Comparison of ENCODE assay signal across 11 cellular contexts in the genomic region with DNA sequence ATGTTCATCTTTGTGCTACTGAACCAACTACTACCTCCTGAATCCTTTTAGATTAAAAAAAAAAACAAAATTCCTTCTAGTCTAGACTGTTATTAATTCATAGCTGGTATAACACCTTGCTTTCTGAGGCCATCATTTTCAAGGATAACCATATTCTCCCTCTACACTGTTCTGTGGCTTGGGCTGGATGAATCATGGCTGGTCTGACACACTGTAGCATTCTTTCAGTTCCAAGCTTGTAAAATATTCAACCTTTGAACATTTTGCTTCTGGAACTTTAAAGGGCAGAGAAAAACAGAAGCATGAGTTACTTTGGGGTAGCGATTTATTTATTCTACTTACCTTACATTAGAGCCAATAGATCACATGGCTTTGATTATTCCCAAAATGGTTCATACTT. TPM values are rescaled to one million over a fixed set of nuclear protein-coding genes. Genes with fewer than 3 reads are reported as not detected.
DNase-seq lines count a peak whose midpoint lies in the region; ATAC-seq, FAIRE-seq and TF ChIP-seq lines count a peak whose summit lies in the region.
"Had no signal": no experiment of that assay in that cellular context is flagged by ENCODE, and none has a peak within 500 bp of the region (broad histone marks: within the 10 kb centered on the region; RNA-seq: fewer than 3 reads in every experiment).

No MANE protein-coding gene starts in this region.

- H3K27me3 Mint-ChIP-seq in activated naive CD8-positive, alpha-beta T cell treated with anti-CD3 and anti-CD28 coated beads, Interleukin-2, amount 50 U/mL, for 24 hours = no peaks in the 10 kb centered on the region
- H3K27me3 Mint-ChIP-seq: CD4-positive, alpha-beta T cell had no signal

- H3K4me2 ChIP-seq in A549 = peak overlapping the region; percentile 30; the same call in 2 of the 3 replicates

- in situ Hi-C loops in G401 (cut with HindIII; ENCODE audit: low sequenced_read_pairs) = no loop called here

- H3K4me1 Mint-ChIP-seq in activated naive CD8-positive, alpha-beta T cell treated with anti-CD3 and anti-CD28 coated beads, Interleukin-2, amount 50 U/mL, for 24 hours = peaks cover 24% of the 10 kb centered on the region

- no peak overlapping the region for H3K27ac Mint-ChIP-seq in activated naive CD8-positive, alpha-beta T cell treated with anti-CD3 and anti-CD28 coated beads, Interleukin-2, amount 50 U/mL, for 24 hours
- H3K27ac Mint-ChIP-seq: activated T-helper 1 cell treated with anti-CD3 and anti-CD28 coated beads, Interleukin-12 subunit alpha, Interleukin-12 subunit beta, Interleukin-2, Interleukin-4 antibody, amounts not matched to agents 30 ng/mL and 10 ng/mL and 1 ng/mL, durations not matched to agents 14 hours and 24 hours and 36 hours; CD4-positive, alpha-beta T cell had no signal

- no peak for FAIRE-seq in A549 (lab: Jason Lieb, UNC)

- peaks cover 21% of the 10 kb centered on the region for H3K4me1 ChIP-seq in A549

- H3K27ac ChIP-seq in A549 = peak overlapping the region in 1 of 2 experiments; percentile 17; a peak in 1 of 6 replicates

- peak; percentile 68 to 76; a peak in 4 of 6 replicates for ATAC-seq in A549
- ATAC-seq in activated naive CD8-positive, alpha-beta T cell treated with anti-CD3 and anti-CD28 coated beads, Interleukin-2, amount 50 U/mL, for 24 hours = peak; percentile 95
- ATAC-seq in GM18870 (IDR thresholded peaks at IDR 0.05; ENCODE audit: unreplicated experiment) = no peak
- ATAC-seq in GM18909 (IDR thresholded peaks at IDR 0.05; ENCODE audit: poor library complexity, unreplicated experiment) = no peak

- no peak for TF ChIP-seq EP300 in A549 (IDR thresholded peaks at IDR 0.05)

- TF ChIP-seq POLR2A in A549 (IDR thresholded peaks at IDR 0.05; ENCODE audit: low read length) = no peak

- no peaks in the 10 kb centered on the region for H3K9me3 Mint-ChIP-seq in activated naive CD8-positive, alpha-beta T cell treated with anti-CD3 and anti-CD28 coated beads, Interleukin-2, amount 50 U/mL, for 24 hours
- H3K9me3 Mint-ChIP-seq: activated T-helper 1 cell treated with anti-CD3 and anti-CD28 coated beads, Interleukin-12 subunit alpha, Interleukin-12 subunit beta, Interleukin-2, Interleukin-4 antibody, amounts not matched to agents 30 ng/mL and 10 ng/mL and 1 ng/mL, durations not matched to agents 14 hours and 24 hours and 36 hours; CD4-positive, alpha-beta T cell had no signal

- DNase-seq in A549 (ENCODE audit: low read depth in 1 of 2, low spot score in 1 of 2) = peak in 1 of 2 experiments; percentile 13
- peak; percentile 22 for DNase-seq in GM04503 (ENCODE audit: low read depth)
- no peak for DNase-seq in activated naive CD8-positive, alpha-beta T cell treated with anti-CD3 and anti-CD28 coated beads, Interleukin-2, amount 50 U/mL, for 24 hours
- DNase-seq in hepatic stellate cell (ENCODE audit: low spot score) = peak; percentile 71
- no peak for DNase-seq in hippocampal formation (lab: John Stamatoyannopoulos, UW)
- no peak for DNase-seq in G401 (ENCODE audit: low spot score)
- DNase-seq: CD4-positive, alpha-beta T cell; NCI-H2029 treated with DMSO at 0.1 percent for 48 hours had no signal

- CTCF ChIA-PET in A549 (lab: Yijun Ruan, JAX) = no interaction called here

- H3K36me3 Mint-ChIP-seq in activated naive CD8-positive, alpha-beta T cell treated with anti-CD3 and anti-CD28 coated beads, Interleukin-2, amount 50 U/mL, for 24 hours (ENCODE audit: low read depth) = peaks cover 6% of the 10 kb centered on the region

- POLR2A ChIA-PET in A549 (lab: Yijun Ruan, JAX) = interaction anchor here (0.6 kb wide), 1 partner anchor 10 kb away, joined by 3 read pairs; no protein-coding TSS in a partner anchor

- H3K9me3 ChIP-seq in A549 = no peaks in the 10 kb centered on the region

- no peak overlapping the region for H3K4me3 ChIP-seq in A549

- WGBS in A549 (ENCODE audit: missing lambda C conversion rate) = 68% methylated on average over 1 of the region's 1 CpG

- H3K4me3 Mint-ChIP-seq in activated naive CD8-positive, alpha-beta T cell treated with anti-CD3 and anti-CD28 coated beads, Interleukin-2, amount 50 U/mL, for 24 hours = no peak overlapping the region
- H3K4me3 Mint-ChIP-seq: activated T-helper 1 cell treated with anti-CD3 and anti-CD28 coated beads, Interleukin-12 subunit alpha, Interleukin-12 subunit beta, Interleukin-2, Interleukin-4 antibody, amounts not matched to agents 30 ng/mL and 10 ng/mL and 1 ng/mL, durations not matched to agents 14 hours and 24 hours and 36 hours; CD4-positive, alpha-beta T cell had no signal

- no peak for TF ChIP-seq RAD21 in A549 (conservative IDR thresholded peaks at IDR 0.05 in 1 of 2, IDR thresholded peaks at IDR 0.05 in 1 of 2)

- no peak for TF ChIP-seq CTCF in A549 (IDR thresholded peaks at IDR 0.05)

TF ChIP-seq in A549, 52 proteins besides CTCF, POLR2A, EP300 and RAD21:
- TF ChIP-seq RCOR1 (IDR thresholded peaks at IDR 0.05; ENCODE audit: low read depth, low read length) = no peak
- TF ChIP-seq ZC3H11A (IDR thresholded peaks at IDR 0.05) = no peak
- no peak for TF ChIP-seq CHD4 (IDR thresholded peaks at IDR 0.05; ENCODE audit: borderline replicate concordance)
- TF ChIP-seq, protein P1, sequence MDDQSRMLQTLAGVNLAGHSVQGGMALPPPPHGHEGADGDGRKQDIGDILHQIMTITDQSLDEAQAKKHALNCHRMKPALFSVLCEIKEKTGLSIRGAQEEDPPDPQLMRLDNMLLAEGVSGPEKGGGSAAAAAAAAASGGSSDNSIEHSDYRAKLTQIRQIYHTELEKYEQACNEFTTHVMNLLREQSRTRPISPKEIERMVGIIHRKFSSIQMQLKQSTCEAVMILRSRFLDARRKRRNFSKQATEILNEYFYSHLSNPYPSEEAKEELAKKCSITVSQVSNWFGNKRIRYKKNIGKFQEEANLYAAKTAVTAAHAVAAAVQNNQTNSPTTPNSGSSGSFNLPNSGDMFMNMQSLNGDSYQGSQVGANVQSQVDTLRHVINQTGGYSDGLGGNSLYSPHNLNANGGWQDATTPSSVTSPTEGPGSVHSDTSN (IDR thresholded peaks at IDR 0.05) = no peak
- TF ChIP-seq HOXB13 (CRISPR knock-in tag; IDR thresholded peaks at IDR 0.05; ENCODE audit: low read depth) = no peak
- no peak for TF ChIP-seq POLR2AphosphoS2 (conservative IDR thresholded peaks at IDR 0.05; ENCODE audit: low read length)
- TF ChIP-seq, protein P2, sequence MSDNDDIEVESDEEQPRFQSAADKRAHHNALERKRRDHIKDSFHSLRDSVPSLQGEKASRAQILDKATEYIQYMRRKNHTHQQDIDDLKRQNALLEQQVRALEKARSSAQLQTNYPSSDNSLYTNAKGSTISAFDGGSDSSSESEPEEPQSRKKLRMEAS (IDR thresholded peaks at IDR 0.05) = no peak
- TF ChIP-seq HEYL (CRISPR knock-in tag; IDR thresholded peaks at IDR 0.05) = no peak
- TF ChIP-seq ZFP36 (IDR thresholded peaks at IDR 0.05; ENCODE audit: borderline replicate concordance, partially characterized antibody) = no peak
- TF ChIP-seq SREBF2 (IDR thresholded peaks at IDR 0.05) = no peak
- TF ChIP-seq NPAS2 (CRISPR knock-in tag; IDR thresholded peaks at IDR 0.05; ENCODE audit: borderline replicate concordance) = no peak

RNA-seq across cellular contexts. Expression of a gene that starts 7.6 kb away (rescaled TPM):
- polyA plus RNA-seq in A549 (2011; rRNA removed) (8.8 and 9.2 TPM in 2 replicates), A549 (2017; fragmentation: RNase III; extraction: RNeasy Plus Mini Kit Qiagen cat#74134 plus additional on column Dnase treatment) (5.0 to 6.3 TPM (median 5.2 TPM) in 3 replicates)
- polyA plus RNA-seq in A549 (2012; cell fraction: cytosol; rRNA removed) = 2.2 and 2.5 TPM in 2 replicates
- 2.8 and 4.7 TPM in 2 replicates for polyA plus RNA-seq in A549 (2012; cell fraction: nucleus; rRNA removed)
- 2.9 and 3.9 TPM in 2 replicates for polyA minus RNA-seq in A549 (2011; rRNA and poly(A)+ RNA removed)
- total RNA-seq in G401 (2014; rRNA removed; shearing (Covaris generic)) = 5.7 and 12.3 TPM in 2 replicates

RNA-seq across cellular contexts. Expression of a gene that starts 8.8 kb away (rescaled TPM):
- polyA plus RNA-seq in A549 (2011; rRNA removed) (16.2 and 16.8 TPM in 2 replicates), A549 (2017; fragmentation: RNase III; extraction: RNeasy Plus Mini Kit Qiagen cat#74134 plus additional on column Dnase treatment) (9.3 to 11.1 TPM (median 10.1 TPM) in 3 replicates)
- polyA plus RNA-seq in A549 (2012; cell fraction: cytosol; rRNA removed) = 3.8 and 5.1 TPM in 2 replicates
- 3.3 and 5.1 TPM in 2 replicates for polyA plus RNA-seq in A549 (2012; cell fraction: nucleus; rRNA removed)
- 14.5 and 15.1 TPM in 2 replicates for polyA minus RNA-seq in A549 (2011; rRNA and poly(A)+ RNA removed)
- total RNA-seq in G401 (2014; rRNA removed; shearing (Covaris generic)) = 17.9 and 18.2 TPM in 2 replicates

Comparison
In these comparisons a context has a peak if more than half of its experiments do, and no peak if none do; other contexts are left out.
1. ATAC-seq: peak in A549 (2 of 2) and activated naive CD8-positive, alpha-beta T cell treated with anti-CD3 and anti-CD28 coated beads, Interleukin-2, amount 50 U/mL, for 24 hours (single experiment); none in GM18870 (single experiment) and GM18909 (single experiment).
2. DNase-seq: peak in GM04503 (single experiment) and hepatic stellate cell (single experiment); none in activated naive CD8-positive, alpha-beta T cell treated with anti-CD3 and anti-CD28 coated beads, Interleukin-2, amount 50 U/mL, for 24 hours (single experiment), hippocampal formation (0 of 2) and G401 (single experiment).